18 cellular contexts compared by ENCODE assay signal in the genomic region with DNA sequence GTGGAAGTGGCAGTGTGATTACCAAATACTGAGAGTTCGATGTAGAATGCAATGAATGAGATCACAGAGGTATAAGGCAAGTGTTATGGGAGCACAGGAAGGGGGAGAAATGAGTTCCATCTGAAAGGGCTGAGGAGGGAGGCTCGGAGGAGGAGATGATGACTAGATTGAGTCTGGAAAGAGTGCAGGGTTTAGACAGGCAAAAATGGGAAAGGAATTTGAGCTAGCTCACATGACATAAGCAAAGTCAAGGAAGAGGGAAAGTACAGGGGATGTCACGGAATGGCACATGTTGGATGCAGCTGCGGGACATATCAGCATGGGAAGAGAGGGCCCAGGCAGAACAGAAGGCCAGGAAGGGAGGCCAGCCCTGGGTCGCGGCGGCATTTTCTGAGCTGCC.
DNase-seq lines count a peak whose midpoint lies in the region; ATAC-seq and TF ChIP-seq lines count a peak whose summit lies in the region.
"Had no signal": no experiment of that assay in that cellular context is flagged by ENCODE, and none has a peak within 500 bp of the region (broad histone marks: within the 10 kb centered on the region; RNA-seq: fewer than 3 reads in every experiment).

No MANE protein-coding gene starts in this region.

- H3K36me3 Mint-ChIP-seq in CD4-positive, alpha-beta memory T cell: peaks cover 34 to 45% of the 10 kb centered on the region in 2 donors
- H3K36me3 Mint-ChIP-seq in osteocyte (ENCODE audit: unreplicated experiment): no peaks in the 10 kb centered on the region
- H3K36me3 Mint-ChIP-seq: WTC11 had no signal

- no peak for ATAC-seq in GM21717 (IDR thresholded peaks at IDR 0.05; ENCODE audit: unreplicated experiment)
- ATAC-seq: activated CD8-positive, alpha-beta T cell treated with anti-CD3 and anti-CD28 coated beads, Interleukin-2, amount 10 ng/mL, durations not matched to agents 7 days and 5 days; WTC11 had no signal

- no peaks in the 10 kb centered on the region for H3K27me3 ChIP-seq in CD4-positive, alpha-beta memory T cell (ENCODE audit: insufficient read depth, low read length)
- H3K27me3 ChIP-seq: thyroid gland had no signal

- POLR2A ChIA-PET in CD4-positive, alpha-beta memory T cell (lab: Charles Lee; ENCODE audit: partially characterized antibody): no interaction called here

- peaks cover 58 to 92% (median 75%) of the 10 kb centered on the region in 4 donors for H3K4me1 Mint-ChIP-seq in CD4-positive, alpha-beta memory T cell
- H3K4me1 Mint-ChIP-seq in osteocyte (ENCODE audit: unreplicated experiment): peaks cover 26% of the 10 kb centered on the region

- TF ChIP-seq CTCF in osteocyte (IDR thresholded peaks at IDR 0.05): no peak
- TF ChIP-seq CTCF in GM20000 (IDR thresholded peaks at IDR 0.05; ENCODE audit: extremely low read depth, missing control alignments): no peak

- H3K27me3 Mint-ChIP-seq in CD4-positive, alpha-beta memory T cell: no peaks in the 10 kb centered on the region
- no peaks in the 10 kb centered on the region for H3K27me3 Mint-ChIP-seq in osteocyte (ENCODE audit: unreplicated experiment)
- H3K27me3 Mint-ChIP-seq: central memory CD8-positive, alpha-beta T cell had no signal

- peaks cover 19% of the 10 kb centered on the region for H3K36me3 ChIP-seq in CD4-positive, alpha-beta memory T cell (ENCODE audit: insufficient read depth, low read length)
- H3K36me3 ChIP-seq: left ventricle myocardium inferior, thyroid gland had no signal

- H3K9me3 ChIP-seq in CD4-positive, alpha-beta memory T cell (ENCODE audit: control insufficient read depth in 1 of 2, low read length in 2 of 2): no peaks in the 10 kb centered on the region
- H3K9me3 ChIP-seq: left ventricle myocardium inferior, thyroid gland had no signal

- H3K27ac ChIP-seq in CD4-positive, alpha-beta memory T cell (ENCODE audit: low read depth, low read length): no peak overlapping the region
- H3K27ac ChIP-seq: left ventricle myocardium inferior, thyroid gland had no signal

- peaks cover 27% of the 10 kb centered on the region for H3K4me1 ChIP-seq in CD4-positive, alpha-beta memory T cell (ENCODE audit: insufficient read depth, low read length)
- H3K4me1 ChIP-seq: left ventricle myocardium inferior, thyroid gland had no signal

- peak overlapping the region in 5 of 7 donors; percentile 6 to 48 (median 30) for H3K27ac Mint-ChIP-seq in CD4-positive, alpha-beta memory T cell
- peak overlapping the region; percentile 15 for H3K27ac Mint-ChIP-seq in osteocyte (ENCODE audit: unreplicated experiment)
- H3K27ac Mint-ChIP-seq: activated CD8-positive, alpha-beta T cell treated with anti-CD3 and anti-CD28 coated beads, Interleukin-2, amount 10 ng/mL, durations not matched to agents 7 days and 5 days; progenitor cell of endocrine pancreas; T-helper 1 cell treated with Interleukin-12 subunit alpha and Interleukin-12 subunit beta and Interleukin-4 antibody, amounts not matched to agents 30 μg/mL and 1 μg/mL, for 36 hours; WTC11 had no signal

- intact Hi-C loops in CD4-positive, alpha-beta memory T cell (cut with micrococcal nuclease): no loop called here

- no peak overlapping the region for H3K4me3 ChIP-seq in CD4-positive, alpha-beta memory T cell (ENCODE audit: low read length in 2 of 2)
- H3K4me3 ChIP-seq: left ventricle myocardium inferior, thyroid gland had no signal

- DNase-seq in CD4-positive, alpha-beta memory T cell: no peak
- peak; percentile 51 for DNase-seq in NCI-H226
- peak; percentile 38 for DNase-seq in fibroblast of gingiva (ENCODE audit: low read depth)
- DNase-seq in osteocyte (ENCODE audit: extremely low spot score, unreplicated experiment): no peak
- DNase-seq in GM20000 (ENCODE audit: low spot score): no peak
- no peak for DNase-seq in occipital lobe (lab: John Stamatoyannopoulos, UW)
- DNase-seq: activated CD8-positive, alpha-beta T cell treated with anti-CD3 and anti-CD28 coated beads, Interleukin-2, amount 10 ng/mL, durations not matched to agents 7 days and 5 days; CD8-positive, alpha-beta memory T cell; foreskin melanocyte; left ventricle myocardium inferior; NCI-H146; NCI-H345; thyroid gland had no signal

- no peak overlapping the region for H3K4me3 Mint-ChIP-seq in CD4-positive, alpha-beta memory T cell
- no peak overlapping the region for H3K4me3 Mint-ChIP-seq in osteocyte (ENCODE audit: unreplicated experiment)
- H3K4me3 Mint-ChIP-seq: activated CD8-positive, alpha-beta T cell treated with anti-CD3 and anti-CD28 coated beads, Interleukin-2, amount 10 ng/mL, durations not matched to agents 7 days and 5 days; CD8-positive, alpha-beta memory T cell; central memory CD8-positive, alpha-beta T cell; T-helper 1 cell treated with Interleukin-12 subunit alpha and Interleukin-12 subunit beta and Interleukin-4 antibody, amounts not matched to agents 30 μg/mL and 1 μg/mL, for 36 hours; WTC11 had no signal

- H3K9me3 Mint-ChIP-seq in CD4-positive, alpha-beta memory T cell: peaks cover 0 to 2% (median 0%) of the 10 kb centered on the region in 8 donors
- H3K9me3 Mint-ChIP-seq in osteocyte (ENCODE audit: unreplicated experiment): no peaks in the 10 kb centered on the region
- H3K9me3 Mint-ChIP-seq: CD8-positive, alpha-beta memory T cell; central memory CD8-positive, alpha-beta T cell; T-helper 1 cell treated with Interleukin-12 subunit alpha and Interleukin-12 subunit beta and Interleukin-4 antibody, amounts not matched to agents 30 μg/mL and 1 μg/mL, for 36 hours; WTC11 had no signal

- CTCF ChIA-PET in CD4-positive, alpha-beta memory T cell (lab: Charles Lee; ENCODE audit: partially characterized antibody): no interaction called here

Comparison
In these comparisons a context has a peak if more than half of its experiments do, and no peak if none do; other contexts are left out.
1. DNase-seq: peak in NCI-H226 (single experiment) and fibroblast of gingiva (single experiment); none in CD4-positive, alpha-beta memory T cell (0 of 5), osteocyte (single experiment), GM20000 (single experiment) and occipital lobe (single experiment).